2 cellular contexts compared by ENCODE assay signal in the genomic region with DNA sequence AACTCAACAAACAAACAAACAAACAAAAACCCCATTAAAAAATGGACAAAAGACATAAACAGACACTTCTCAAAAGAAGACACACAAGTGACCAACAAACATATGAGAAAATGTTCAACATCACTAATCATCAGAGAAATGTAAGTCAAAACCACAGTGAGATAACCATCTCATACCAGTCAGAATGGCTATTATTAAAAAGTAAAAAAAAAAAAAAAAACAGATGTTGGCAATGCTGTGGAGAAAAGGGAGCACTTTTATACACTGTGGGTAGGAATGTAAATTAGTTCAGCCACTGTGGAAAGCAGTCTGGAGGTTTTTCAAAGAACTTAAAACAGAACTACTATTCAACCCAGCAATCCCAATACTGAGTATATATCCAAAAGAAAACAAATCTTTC.
A peak's percentile ranks its signal among the peaks of the same experiment; 100 is the strongest.
TF ChIP-seq lines count a peak whose summit lies in the region.

No MANE protein-coding gene starts in this region.

TF ChIP-seq in A549, 52 proteins besides CTCF, POLR2A, EP300 and RAD21 (continued from another document):
- TF ChIP-seq, protein P1, sequence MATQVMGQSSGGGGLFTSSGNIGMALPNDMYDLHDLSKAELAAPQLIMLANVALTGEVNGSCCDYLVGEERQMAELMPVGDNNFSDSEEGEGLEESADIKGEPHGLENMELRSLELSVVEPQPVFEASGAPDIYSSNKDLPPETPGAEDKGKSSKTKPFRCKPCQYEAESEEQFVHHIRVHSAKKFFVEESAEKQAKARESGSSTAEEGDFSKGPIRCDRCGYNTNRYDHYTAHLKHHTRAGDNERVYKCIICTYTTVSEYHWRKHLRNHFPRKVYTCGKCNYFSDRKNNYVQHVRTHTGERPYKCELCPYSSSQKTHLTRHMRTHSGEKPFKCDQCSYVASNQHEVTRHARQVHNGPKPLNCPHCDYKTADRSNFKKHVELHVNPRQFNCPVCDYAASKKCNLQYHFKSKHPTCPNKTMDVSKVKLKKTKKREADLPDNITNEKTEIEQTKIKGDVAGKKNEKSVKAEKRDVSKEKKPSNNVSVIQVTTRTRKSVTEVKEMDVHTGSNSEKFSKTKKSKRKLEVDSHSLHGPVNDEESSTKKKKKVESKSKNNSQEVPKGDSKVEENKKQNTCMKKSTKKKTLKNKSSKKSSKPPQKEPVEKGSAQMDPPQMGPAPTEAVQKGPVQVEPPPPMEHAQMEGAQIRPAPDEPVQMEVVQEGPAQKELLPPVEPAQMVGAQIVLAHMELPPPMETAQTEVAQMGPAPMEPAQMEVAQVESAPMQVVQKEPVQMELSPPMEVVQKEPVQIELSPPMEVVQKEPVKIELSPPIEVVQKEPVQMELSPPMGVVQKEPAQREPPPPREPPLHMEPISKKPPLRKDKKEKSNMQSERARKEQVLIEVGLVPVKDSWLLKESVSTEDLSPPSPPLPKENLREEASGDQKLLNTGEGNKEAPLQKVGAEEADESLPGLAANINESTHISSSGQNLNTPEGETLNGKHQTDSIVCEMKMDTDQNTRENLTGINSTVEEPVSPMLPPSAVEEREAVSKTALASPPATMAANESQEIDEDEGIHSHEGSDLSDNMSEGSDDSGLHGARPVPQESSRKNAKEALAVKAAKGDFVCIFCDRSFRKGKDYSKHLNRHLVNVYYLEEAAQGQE (IDR thresholded peaks at IDR 0.05): no peak
- TF ChIP-seq ZNF302 (CRISPR knock-in tag; IDR thresholded peaks at IDR 0.05): no peak

TF ChIP-seq in SK-N-SH, 30 proteins besides CTCF, POLR2A, EP300 and RAD21 (continued from another document):
- TF ChIP-seq, protein P2, sequence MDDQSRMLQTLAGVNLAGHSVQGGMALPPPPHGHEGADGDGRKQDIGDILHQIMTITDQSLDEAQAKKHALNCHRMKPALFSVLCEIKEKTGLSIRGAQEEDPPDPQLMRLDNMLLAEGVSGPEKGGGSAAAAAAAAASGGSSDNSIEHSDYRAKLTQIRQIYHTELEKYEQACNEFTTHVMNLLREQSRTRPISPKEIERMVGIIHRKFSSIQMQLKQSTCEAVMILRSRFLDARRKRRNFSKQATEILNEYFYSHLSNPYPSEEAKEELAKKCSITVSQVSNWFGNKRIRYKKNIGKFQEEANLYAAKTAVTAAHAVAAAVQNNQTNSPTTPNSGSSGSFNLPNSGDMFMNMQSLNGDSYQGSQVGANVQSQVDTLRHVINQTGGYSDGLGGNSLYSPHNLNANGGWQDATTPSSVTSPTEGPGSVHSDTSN (IDR thresholded peaks at IDR 0.05): peak; percentile 71
- TF ChIP-seq FOSL2 (IDR thresholded peaks at IDR 0.05; ENCODE audit: borderline replicate concordance, low read depth): peak; percentile 8; the same call in 1 of the 2 replicates
- TF ChIP-seq RXRA (IDR thresholded peaks at IDR 0.05; ENCODE audit: borderline replicate concordance, low read depth): peak; percentile 38; the same call in 1 of the 2 replicates
- no peak for TF ChIP-seq MXI1 (IDR thresholded peaks at IDR 0.05; ENCODE audit: low read depth, low read length)
- TF ChIP-seq JUND (IDR thresholded peaks at IDR 0.05): peak; percentile 53
- no peak for TF ChIP-seq GATA2 (CRISPR knock-in tag; IDR thresholded peaks at IDR 0.05)
- TF ChIP-seq TCF12 (IDR thresholded peaks at IDR 0.05): peak; percentile 90
- TF ChIP-seq TEAD4 (IDR thresholded peaks at IDR 0.05; ENCODE audit: borderline replicate concordance, insufficient read depth): peak; percentile 47; the same call in 1 of the 2 replicates
- TF ChIP-seq MEF2A (IDR thresholded peaks at IDR 0.05; ENCODE audit: borderline replicate concordance, low read depth): peak; percentile 51; the same call in 1 of the 2 replicates
- TF ChIP-seq USF2 (IDR thresholded peaks at IDR 0.05; ENCODE audit: borderline replicate concordance, low read depth, low read length): no peak
